In genomic region chr3:127786358-127787070, GRCh38 we compare ENCODE assay signal across 9 cellular contexts. TPM values are rescaled to one million over a fixed set of nuclear protein-coding genes. Genes with fewer than 3 reads are reported as not detected.
DNase-seq lines count a peak whose midpoint lies in the region; ATAC-seq and TF ChIP-seq lines count a peak whose summit lies in the region.
"Had no signal": no experiment of that assay in that cellular context is flagged by ENCODE, and none has a peak within 500 bp of the region (broad histone marks: within the 10 kb centered on the region; RNA-seq: fewer than 3 reads in every experiment).

No MANE protein-coding gene starts in this region.

- H3K9me3 ChIP-seq in gastroesophageal sphincter: no peaks in the 10 kb centered on the region

- 25 to 58% methylated on average over 10 to 11 of the region's 19 CpGs for WGBS in gastroesophageal sphincter (ENCODE audit: low coverage in 1 of 2), 2 donors

- H3K4me1 ChIP-seq in gastroesophageal sphincter: peaks cover 7 to 89% (median 58%) of the 10 kb centered on the region in 3 donors

- no peak for TF ChIP-seq CTCF in gastroesophageal sphincter (IDR thresholded peaks at IDR 0.05)

- H3K36me3 ChIP-seq in gastroesophageal sphincter: no peaks in the 10 kb centered on the region

- ATAC-seq in gastroesophageal sphincter: peak; percentile 77
- ATAC-seq in GM21390 (IDR thresholded peaks at IDR 0.05; ENCODE audit: unreplicated experiment): no peak
- ATAC-seq in GM21526 (IDR thresholded peaks at IDR 0.05; ENCODE audit: low FRiP score, unreplicated experiment): no peak

- no peak for TF ChIP-seq EP300 in gastroesophageal sphincter (IDR thresholded peaks at IDR 0.05)

- TF ChIP-seq POLR2A in gastroesophageal sphincter (IDR thresholded peaks at IDR 0.05): no peak

- intact Hi-C loops in posterior vena cava (cut with DNase I): loop anchor here in 1 of 2 donors (5.0 kb wide), 1 partner anchor 39 kb away; no protein-coding TSS in a partner anchor

- peak overlapping the region; percentile 7 to 88 (median 84) for H3K27ac ChIP-seq in gastroesophageal sphincter
- H3K27ac ChIP-seq: SK-N-MC had no signal

- peak; percentile 99 for DNase-seq in DMS 273 (lab: John Stamatoyannopoulos, UW; ENCODE audit: unreplicated experiment)
- DNase-seq in NCI-H510A (lab: John Stamatoyannopoulos, UW): peak; percentile 24
- peak; percentile 92 for DNase-seq in posterior vena cava (ENCODE audit: low spot score)
- DNase-seq in DMS53 (lab: John Stamatoyannopoulos, UW): no peak
- DNase-seq in T1000 (lab: John Stamatoyannopoulos, UW): no peak

- no peaks in the 10 kb centered on the region for H3K27me3 ChIP-seq in gastroesophageal sphincter

- peak overlapping the region in 1 of 2 donors; percentile 15 for H3K4me3 ChIP-seq in gastroesophageal sphincter
- H3K4me3 ChIP-seq: SK-N-MC had no signal

RNA-seq across cellular contexts. Expression of gene MGLL, which starts 35.8 kb away (rescaled TPM):
- total RNA-seq in gastroesophageal sphincter (100 to 1,000 TPM in 1 of 4 donors, 10 to 100 TPM in 3; 39.2 to 171 (median 55.8) TPM), posterior vena cava (100 to 1,000 TPM; 107 to 216 TPM)

Comparison
In these comparisons a context has a peak if more than half of its experiments do, and no peak if none do; other contexts are left out.
1. DNase-seq: peak in DMS 273 (single experiment), NCI-H510A (single experiment) and posterior vena cava (single experiment); none in DMS53 (single experiment) and T1000 (single experiment).